In genomic region chr5:169283887-169284286, GRCh38 we compare ENCODE assay signal across 36 cellular contexts. TPM values are rescaled to one million over a fixed set of nuclear protein-coding genes. Genes with fewer than 3 reads are reported as not detected.
"Had no signal": no experiment of that assay in that cellular context is flagged by ENCODE, and none has a peak within 500 bp of the region (broad histone marks: within the 10 kb centered on the region; RNA-seq: fewer than 3 reads in every experiment).

No MANE protein-coding gene starts in this region.

- H3K4me2 ChIP-seq: KMS-11 had no signal

- H3K9ac ChIP-seq: KMS-11 had no signal

- H3K4me3 ChIP-seq: MG63 had no signal

- H3K27ac ChIP-seq: KMS-11 had no signal

- DNase-seq: Karpas-422, Kasumi-1, KG1, MG63, MM.1S, MV-4-11, NCI-H1048, NCI-H1092, NCI-H1092 treated with DMSO at 0.1 percent for 48 hours, NCI-H1105, NCI-H1105 treated with DMSO at 0.1 percent for 48 hours, NCI-H1417, NCI-H1417 treated with DMSO at 0.1 percent for 48 hours, NCI-H1436, NCI-H1436 treated with DMSO at 0.1 percent for 48 hours, NCI-H146, NCI-H1694, NCI-H1694 treated with DMSO at 0.1 percent for 48 hours, NCI-H187, NCI-H187 treated with DMSO at 0.1 percent for 48 hours, NCI-H1930, NCI-H2029, NCI-H2029 treated with DMSO at 0.1 percent for 48 hours, NCI-H2081, NCI-H2081 treated with DMSO at 0.1 percent for 48 hours, NCI-H2107, NCI-H2171, NCI-H2171 treated with DMSO at 0.1 percent for 48 hours, NCI-H2227 treated with DMSO at 0.1 percent for 48 hours, NCI-H226, NCI-H345, NCI-H446, NCI-H446 treated with DMSO at 0.1 percent for 48 hours, NCI-H510A had no signal

- H3K36me3 ChIP-seq: MG63 had no signal

- H3K27me3 ChIP-seq: MG63 had no signal

RNA-seq across cellular contexts. Expression of gene SLIT3, which starts 17.1 kb away (rescaled TPM):
- total RNA-seq: NCI-H460 had no signal
